ENCODE assay signal across 27 cellular contexts in genomic region chr1:204894606-204895005, GRCh38. TPM values are rescaled to one million over a fixed set of nuclear protein-coding genes. Genes with fewer than 3 reads are reported as not detected.
"Had no signal": no experiment of that assay in that cellular context is flagged by ENCODE, and none has a peak within 500 bp of the region (broad histone marks: within the 10 kb centered on the region; RNA-seq: fewer than 3 reads in every experiment).

No MANE protein-coding gene starts in this region.

- H3K9me3 Mint-ChIP-seq: activated B cell treated with CpG ODN at 0.5 μM for 24 hours; activated naive CD8-positive, alpha-beta T cell treated with anti-CD3 and anti-CD28 coated beads for 36 hours; activated T-cell treated with anti-CD3 and anti-CD28 coated beads, Interleukin-2, amount 50 U/mL, for 4 hours; nephron progenitor cell; stimulated activated effector memory CD8-positive, alpha-beta T cell treated with anti-CD3 and anti-CD28 coated beads, Interleukin-12 subunit alpha, Interleukin-12 subunit beta, amount 100 ng/mL, for 72 hours; stimulated activated naive CD8-positive, alpha-beta T cell treated with anti-CD3 and anti-CD28 coated beads, Interleukin-15, amount 100 ng/mL, for 72 hours had no signal

- H3K27ac Mint-ChIP-seq: activated B cell treated with CpG ODN at 0.5 μM for 24 hours; activated CD4-positive, alpha-beta T cell treated with anti-CD3 and anti-CD28 coated beads for 36 hours; activated naive CD8-positive, alpha-beta T cell treated with anti-CD3 and anti-CD28 coated beads for 36 hours; nephron progenitor cell; stimulated activated effector memory CD8-positive, alpha-beta T cell treated with anti-CD3 and anti-CD28 coated beads, Interleukin-12 subunit alpha, Interleukin-12 subunit beta, amount 100 ng/mL, for 72 hours; stimulated activated naive CD8-positive, alpha-beta T cell treated with anti-CD3 and anti-CD28 coated beads, Interleukin-15, amount 100 ng/mL, for 72 hours had no signal

- DNase-seq: activated B cell treated with CpG ODN at 0.5 μM for 24 hours; activated CD4-positive, alpha-beta T cell treated with anti-CD3 and anti-CD28 coated beads for 36 hours; activated CD4-positive, alpha-beta T cell treated with anti-CD3 and anti-CD28 coated beads, Interleukin-2, amount 50 U/mL, for 4 hours; activated CD8-positive, alpha-beta memory T cell treated with anti-CD3 and anti-CD28 coated beads, Interleukin-2, amount 50 U/mL, for 48 hours; activated naive CD4-positive, alpha-beta T cell treated with Interleukin-2 at 50 U/mL for 16 hours; activated naive CD8-positive, alpha-beta T cell treated with anti-CD3 and anti-CD28 coated beads for 36 hours; activated T-cell treated with anti-CD3 and anti-CD28 coated beads, Interleukin-2, amount 50 U/mL, for 4 hours; amniotic stem cell; caudate nucleus; dermis blood vessel endothelial cell; effector memory CD4-positive, alpha-beta T cell; heart left ventricle; left colon; mesendoderm; mucosa of descending colon; nephron progenitor cell; pancreas; right cardiac atrium; stimulated activated CD4-positive, alpha-beta T cell treated with anti-CD3 and anti-CD28 coated beads, Interleukin-1b, Interleukin-23, amount 100 ng/mL, for 48 hours; stimulated activated naive CD8-positive, alpha-beta T cell treated with anti-CD3 and anti-CD28 coated beads, Interleukin-15, amount 100 ng/mL, for 72 hours; T-helper 9 cell had no signal

- H3K27me3 ChIP-seq: esophagus muscularis mucosa, gastroesophageal sphincter, pancreas, tibial nerve had no signal

- H3K27ac ChIP-seq: heart left ventricle, pancreas had no signal

- H3K4me1 ChIP-seq: pancreas had no signal

- H3K4me1 Mint-ChIP-seq: activated CD4-positive, alpha-beta T cell treated with anti-CD3 and anti-CD28 coated beads for 36 hours; activated naive CD8-positive, alpha-beta T cell treated with anti-CD3 and anti-CD28 coated beads for 36 hours; stimulated activated effector memory CD8-positive, alpha-beta T cell treated with anti-CD3 and anti-CD28 coated beads, Interleukin-12 subunit alpha, Interleukin-12 subunit beta, amount 100 ng/mL, for 72 hours had no signal

- H3K4me3 ChIP-seq: esophagus muscularis mucosa, gastroesophageal sphincter, heart left ventricle, mucosa of descending colon, pancreas, tibial nerve had no signal

- H3K36me3 ChIP-seq: esophagus muscularis mucosa, gastroesophageal sphincter, heart left ventricle, pancreas, tibial nerve had no signal

- H3K9me3 ChIP-seq: esophagus muscularis mucosa, gastroesophageal sphincter, heart left ventricle, mucosa of descending colon, pancreas, tibial nerve had no signal

- ATAC-seq: activated CD4-positive, alpha-beta T cell treated with anti-CD3 and anti-CD28 coated beads for 36 hours; activated T-cell treated with anti-CD3 and anti-CD28 coated beads, Interleukin-2, amount 50 U/mL, for 4 hours; gastroesophageal sphincter; heart left ventricle; left colon; mucosa of descending colon; stimulated activated effector memory CD8-positive, alpha-beta T cell treated with anti-CD3 and anti-CD28 coated beads, Interleukin-12 subunit alpha, Interleukin-12 subunit beta, amount 100 ng/mL, for 72 hours; stimulated activated naive CD8-positive, alpha-beta T cell treated with anti-CD3 and anti-CD28 coated beads, Interleukin-15, amount 100 ng/mL, for 72 hours had no signal

- FAIRE-seq: islet of Langerhans, pancreas had no signal

- H3K4me3 Mint-ChIP-seq: activated B cell treated with CpG ODN at 0.5 μM for 24 hours; activated CD4-positive, alpha-beta T cell treated with anti-CD3 and anti-CD28 coated beads for 36 hours; activated naive CD8-positive, alpha-beta T cell treated with anti-CD3 and anti-CD28 coated beads for 36 hours; activated T-cell treated with anti-CD3 and anti-CD28 coated beads, Interleukin-2, amount 50 U/mL, for 4 hours; nephron progenitor cell; stimulated activated effector memory CD8-positive, alpha-beta T cell treated with anti-CD3 and anti-CD28 coated beads, Interleukin-12 subunit alpha, Interleukin-12 subunit beta, amount 100 ng/mL, for 72 hours; stimulated activated naive CD8-positive, alpha-beta T cell treated with anti-CD3 and anti-CD28 coated beads, Interleukin-15, amount 100 ng/mL, for 72 hours had no signal

- H3K36me3 Mint-ChIP-seq: activated naive CD8-positive, alpha-beta T cell treated with anti-CD3 and anti-CD28 coated beads for 36 hours; stimulated activated effector memory CD8-positive, alpha-beta T cell treated with anti-CD3 and anti-CD28 coated beads, Interleukin-12 subunit alpha, Interleukin-12 subunit beta, amount 100 ng/mL, for 72 hours had no signal

RNA-seq across cellular contexts. Expression of gene NFASC, which starts 23.9 kb away (rescaled TPM):
- total RNA-seq: pulmonary artery endothelial cell had no signal
